Comparison of ENCODE assay signal across 1 cellular context in the genomic region with DNA sequence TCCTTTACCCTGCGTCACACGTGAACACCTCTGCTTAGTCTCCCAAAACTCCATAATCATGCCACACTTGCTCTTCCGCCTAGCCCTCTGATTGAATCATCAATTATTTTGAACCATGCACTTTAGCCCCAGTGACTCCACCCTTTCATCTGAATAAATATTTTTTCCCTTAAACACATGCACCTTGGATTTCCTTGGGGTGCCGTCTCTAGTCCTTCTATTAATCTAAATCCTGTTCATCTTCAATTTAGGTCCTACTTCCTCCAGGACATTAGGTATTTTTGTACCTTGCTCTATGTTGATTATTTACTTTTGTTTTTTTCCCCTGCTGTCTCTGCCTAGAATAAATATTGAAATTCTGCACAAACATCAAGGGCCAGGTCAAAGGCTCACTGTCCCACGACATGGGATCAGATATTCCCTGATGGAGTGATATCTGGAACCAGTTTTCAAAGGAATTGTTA.
TF ChIP-seq lines count a peak whose summit lies in the region.

No MANE protein-coding gene starts in this region.

TF ChIP-seq in HepG2, 621 proteins besides CTCF, POLR2A, EP300 and RAD21 (continued from another document and continues in another):
- TF ChIP-seq, protein P1, sequence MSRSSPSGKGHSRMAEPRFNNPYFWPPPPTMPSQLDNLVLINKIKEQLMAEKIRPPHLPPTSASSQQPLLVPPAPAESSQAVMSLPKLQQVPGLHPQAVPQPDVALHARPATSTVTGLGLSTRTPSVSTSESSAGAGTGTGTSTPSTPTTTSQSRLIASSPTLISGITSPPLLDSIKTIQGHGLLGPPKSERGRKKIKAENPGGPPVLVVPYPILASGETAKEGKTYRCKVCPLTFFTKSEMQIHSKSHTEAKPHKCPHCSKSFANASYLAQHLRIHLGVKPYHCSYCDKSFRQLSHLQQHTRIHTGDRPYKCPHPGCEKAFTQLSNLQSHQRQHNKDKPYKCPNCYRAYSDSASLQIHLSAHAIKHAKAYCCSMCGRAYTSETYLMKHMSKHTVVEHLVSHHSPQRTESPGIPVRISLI (CRISPR knock-in tag; IDR thresholded peaks at IDR 0.05; ENCODE audit: borderline replicate concordance) = peak; percentile 92
- TF ChIP-seq, protein P2, sequence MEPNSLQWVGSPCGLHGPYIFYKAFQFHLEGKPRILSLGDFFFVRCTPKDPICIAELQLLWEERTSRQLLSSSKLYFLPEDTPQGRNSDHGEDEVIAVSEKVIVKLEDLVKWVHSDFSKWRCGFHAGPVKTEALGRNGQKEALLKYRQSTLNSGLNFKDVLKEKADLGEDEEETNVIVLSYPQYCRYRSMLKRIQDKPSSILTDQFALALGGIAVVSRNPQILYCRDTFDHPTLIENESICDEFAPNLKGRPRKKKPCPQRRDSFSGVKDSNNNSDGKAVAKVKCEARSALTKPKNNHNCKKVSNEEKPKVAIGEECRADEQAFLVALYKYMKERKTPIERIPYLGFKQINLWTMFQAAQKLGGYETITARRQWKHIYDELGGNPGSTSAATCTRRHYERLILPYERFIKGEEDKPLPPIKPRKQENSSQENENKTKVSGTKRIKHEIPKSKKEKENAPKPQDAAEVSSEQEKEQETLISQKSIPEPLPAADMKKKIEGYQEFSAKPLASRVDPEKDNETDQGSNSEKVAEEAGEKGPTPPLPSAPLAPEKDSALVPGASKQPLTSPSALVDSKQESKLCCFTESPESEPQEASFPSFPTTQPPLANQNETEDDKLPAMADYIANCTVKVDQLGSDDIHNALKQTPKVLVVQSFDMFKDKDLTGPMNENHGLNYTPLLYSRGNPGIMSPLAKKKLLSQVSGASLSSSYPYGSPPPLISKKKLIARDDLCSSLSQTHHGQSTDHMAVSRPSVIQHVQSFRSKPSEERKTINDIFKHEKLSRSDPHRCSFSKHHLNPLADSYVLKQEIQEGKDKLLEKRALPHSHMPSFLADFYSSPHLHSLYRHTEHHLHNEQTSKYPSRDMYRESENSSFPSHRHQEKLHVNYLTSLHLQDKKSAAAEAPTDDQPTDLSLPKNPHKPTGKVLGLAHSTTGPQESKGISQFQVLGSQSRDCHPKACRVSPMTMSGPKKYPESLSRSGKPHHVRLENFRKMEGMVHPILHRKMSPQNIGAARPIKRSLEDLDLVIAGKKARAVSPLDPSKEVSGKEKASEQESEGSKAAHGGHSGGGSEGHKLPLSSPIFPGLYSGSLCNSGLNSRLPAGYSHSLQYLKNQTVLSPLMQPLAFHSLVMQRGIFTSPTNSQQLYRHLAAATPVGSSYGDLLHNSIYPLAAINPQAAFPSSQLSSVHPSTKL (CRISPR knock-in tag; IDR thresholded peaks at IDR 0.05) = peak; percentile 91
- no peak for TF ChIP-seq TRIM24 (CRISPR knock-in tag; IDR thresholded peaks at IDR 0.05)
- TF ChIP-seq ZNF709 (CRISPR knock-in tag; IDR thresholded peaks at IDR 0.05) = no peak
- TF ChIP-seq ZNF747 (CRISPR knock-in tag; IDR thresholded peaks at IDR 0.05; ENCODE audit: borderline replicate concordance) = no peak
- no peak for TF ChIP-seq ZNF615 (CRISPR knock-in tag; IDR thresholded peaks at IDR 0.05; ENCODE audit: borderline replicate concordance)
- no peak for TF ChIP-seq SMC3 (IDR thresholded peaks at IDR 0.05; ENCODE audit: low read length)
- no peak for TF ChIP-seq ZSCAN25 (CRISPR knock-in tag; IDR thresholded peaks at IDR 0.05)
- no peak; the same call in 1 of the 2 replicates for TF ChIP-seq SIX1 (CRISPR knock-in tag; IDR thresholded peaks at IDR 0.05; ENCODE audit: borderline replicate concordance)
- TF ChIP-seq ZSCAN31 (CRISPR knock-in tag; IDR thresholded peaks at IDR 0.05; ENCODE audit: low read depth) = no peak; the same call in 1 of the 2 replicates
- TF ChIP-seq NR2F6 (IDR thresholded peaks at IDR 0.05) = peak; percentile 94
- peak; percentile 81 for TF ChIP-seq NR2F6 (CRISPR knock-in tag; IDR thresholded peaks at IDR 0.05)
- TF ChIP-seq, protein P3, sequence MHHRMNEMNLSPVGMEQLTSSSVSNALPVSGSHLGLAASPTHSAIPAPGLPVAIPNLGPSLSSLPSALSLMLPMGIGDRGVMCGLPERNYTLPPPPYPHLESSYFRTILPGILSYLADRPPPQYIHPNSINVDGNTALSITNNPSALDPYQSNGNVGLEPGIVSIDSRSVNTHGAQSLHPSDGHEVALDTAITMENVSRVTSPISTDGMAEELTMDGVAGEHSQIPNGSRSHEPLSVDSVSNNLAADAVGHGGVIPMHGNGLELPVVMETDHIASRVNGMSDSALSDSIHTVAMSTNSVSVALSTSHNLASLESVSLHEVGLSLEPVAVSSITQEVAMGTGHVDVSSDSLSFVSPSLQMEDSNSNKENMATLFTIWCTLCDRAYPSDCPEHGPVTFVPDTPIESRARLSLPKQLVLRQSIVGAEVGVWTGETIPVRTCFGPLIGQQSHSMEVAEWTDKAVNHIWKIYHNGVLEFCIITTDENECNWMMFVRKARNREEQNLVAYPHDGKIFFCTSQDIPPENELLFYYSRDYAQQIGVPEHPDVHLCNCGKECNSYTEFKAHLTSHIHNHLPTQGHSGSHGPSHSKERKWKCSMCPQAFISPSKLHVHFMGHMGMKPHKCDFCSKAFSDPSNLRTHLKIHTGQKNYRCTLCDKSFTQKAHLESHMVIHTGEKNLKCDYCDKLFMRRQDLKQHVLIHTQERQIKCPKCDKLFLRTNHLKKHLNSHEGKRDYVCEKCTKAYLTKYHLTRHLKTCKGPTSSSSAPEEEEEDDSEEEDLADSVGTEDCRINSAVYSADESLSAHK (CRISPR knock-in tag; IDR thresholded peaks at IDR 0.05; ENCODE audit: borderline replicate concordance) = no peak
- TF ChIP-seq ZNF670 (CRISPR knock-in tag; IDR thresholded peaks at IDR 0.05; ENCODE audit: borderline replicate concordance) = peak; percentile 55; the same call in 1 of the 2 replicates
- TF ChIP-seq ADNP (CRISPR knock-in tag; IDR thresholded peaks at IDR 0.05) = no peak
- no peak for TF ChIP-seq HIVEP1 (CRISPR knock-in tag; IDR thresholded peaks at IDR 0.05)
- TF ChIP-seq, protein P4, sequence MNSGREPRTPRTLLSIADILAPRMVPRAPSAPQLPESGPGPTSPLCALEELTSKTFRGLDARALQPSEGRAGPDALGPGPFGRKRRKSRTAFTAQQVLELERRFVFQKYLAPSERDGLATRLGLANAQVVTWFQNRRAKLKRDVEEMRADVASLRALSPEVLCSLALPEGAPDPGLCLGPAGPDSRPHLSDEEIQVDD (CRISPR knock-in tag; IDR thresholded peaks at IDR 0.05; ENCODE audit: borderline replicate concordance) = no peak
- no peak for TF ChIP-seq ZNF34 (CRISPR knock-in tag; IDR thresholded peaks at IDR 0.05; ENCODE audit: borderline replicate concordance)
- no peak for TF ChIP-seq ZNF850 (CRISPR knock-in tag; conservative IDR thresholded peaks at IDR 0.05)
- TF ChIP-seq, protein P5, sequence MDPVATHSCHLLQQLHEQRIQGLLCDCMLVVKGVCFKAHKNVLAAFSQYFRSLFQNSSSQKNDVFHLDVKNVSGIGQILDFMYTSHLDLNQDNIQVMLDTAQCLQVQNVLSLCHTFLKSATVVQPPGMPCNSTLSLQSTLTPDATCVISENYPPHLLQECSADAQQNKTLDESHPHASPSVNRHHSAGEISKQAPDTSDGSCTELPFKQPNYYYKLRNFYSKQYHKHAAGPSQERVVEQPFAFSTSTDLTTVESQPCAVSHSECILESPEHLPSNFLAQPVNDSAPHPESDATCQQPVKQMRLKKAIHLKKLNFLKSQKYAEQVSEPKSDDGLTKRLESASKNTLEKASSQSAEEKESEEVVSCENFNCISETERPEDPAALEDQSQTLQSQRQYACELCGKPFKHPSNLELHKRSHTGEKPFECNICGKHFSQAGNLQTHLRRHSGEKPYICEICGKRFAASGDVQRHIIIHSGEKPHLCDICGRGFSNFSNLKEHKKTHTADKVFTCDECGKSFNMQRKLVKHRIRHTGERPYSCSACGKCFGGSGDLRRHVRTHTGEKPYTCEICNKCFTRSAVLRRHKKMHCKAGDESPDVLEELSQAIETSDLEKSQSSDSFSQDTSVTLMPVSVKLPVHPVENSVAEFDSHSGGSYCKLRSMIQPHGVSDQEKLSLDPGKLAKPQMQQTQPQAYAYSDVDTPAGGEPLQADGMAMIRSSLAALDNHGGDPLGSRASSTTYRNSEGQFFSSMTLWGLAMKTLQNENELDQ (CRISPR knock-in tag; IDR thresholded peaks at IDR 0.05; ENCODE audit: borderline replicate concordance) = no peak
- peak; percentile 94 for TF ChIP-seq NCOR1 (IDR thresholded peaks at IDR 0.05; ENCODE audit: borderline replicate concordance, low read length)
- peak; percentile 68; the same call in 1 of the 2 replicates for TF ChIP-seq SALL1 (CRISPR knock-in tag; IDR thresholded peaks at IDR 0.05)
- TF ChIP-seq, protein P6, sequence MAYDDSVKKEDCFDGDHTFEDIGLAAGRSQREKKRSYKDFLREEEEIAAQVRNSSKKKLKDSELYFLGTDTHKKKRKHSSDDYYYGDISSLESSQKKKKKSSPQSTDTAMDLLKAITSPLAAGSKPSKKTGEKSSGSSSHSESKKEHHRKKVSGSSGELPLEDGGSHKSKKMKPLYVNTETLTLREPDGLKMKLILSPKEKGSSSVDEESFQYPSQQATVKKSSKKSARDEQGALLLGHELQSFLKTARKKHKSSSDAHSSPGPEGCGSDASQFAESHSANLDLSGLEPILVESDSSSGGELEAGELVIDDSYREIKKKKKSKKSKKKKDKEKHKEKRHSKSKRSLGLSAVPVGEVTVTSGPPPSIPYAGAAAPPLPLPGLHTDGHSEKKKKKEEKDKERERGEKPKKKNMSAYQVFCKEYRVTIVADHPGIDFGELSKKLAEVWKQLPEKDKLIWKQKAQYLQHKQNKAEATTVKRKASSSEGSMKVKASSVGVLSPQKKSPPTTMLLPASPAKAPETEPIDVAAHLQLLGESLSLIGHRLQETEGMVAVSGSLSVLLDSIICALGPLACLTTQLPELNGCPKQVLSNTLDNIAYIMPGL (CRISPR knock-in tag; IDR thresholded peaks at IDR 0.05; ENCODE audit: borderline replicate concordance in 1 of 2, low read depth in 1 of 2) = no peak
- no peak for TF ChIP-seq HOXA9 (CRISPR knock-in tag; IDR thresholded peaks at IDR 0.05; ENCODE audit: borderline replicate concordance)
- TF ChIP-seq RXRA (CRISPR knock-in tag; IDR thresholded peaks at IDR 0.05) = no peak
- TF ChIP-seq ZBTB3 (CRISPR knock-in tag; IDR thresholded peaks at IDR 0.05; ENCODE audit: borderline replicate concordance, low read depth) = no peak
- no peak for TF ChIP-seq ZNF766 (CRISPR knock-in tag; IDR thresholded peaks at IDR 0.05; ENCODE audit: borderline replicate concordance)
- TF ChIP-seq SP140L (CRISPR knock-in tag; IDR thresholded peaks at IDR 0.05; ENCODE audit: borderline replicate concordance) = no peak
- no peak for TF ChIP-seq ZNF883 (CRISPR knock-in tag; IDR thresholded peaks at IDR 0.05; ENCODE audit: not compliant biosample characterization)
- TF ChIP-seq, protein P7, sequence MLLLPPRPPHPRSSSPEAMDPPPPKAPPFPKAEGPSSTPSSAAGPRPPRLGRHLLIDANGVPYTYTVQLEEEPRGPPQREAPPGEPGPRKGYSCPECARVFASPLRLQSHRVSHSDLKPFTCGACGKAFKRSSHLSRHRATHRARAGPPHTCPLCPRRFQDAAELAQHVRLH (CRISPR knock-in tag; IDR thresholded peaks at IDR 0.05; ENCODE audit: borderline replicate concordance, low read depth) = no peak
- TF ChIP-seq TSC22D2 (CRISPR knock-in tag; IDR thresholded peaks at IDR 0.05; ENCODE audit: borderline replicate concordance) = no peak
- TF ChIP-seq ZNF546 (CRISPR knock-in tag; conservative IDR thresholded peaks at IDR 0.05) = no peak
- TF ChIP-seq IKZF4 (CRISPR knock-in tag; IDR thresholded peaks at IDR 0.05; ENCODE audit: borderline replicate concordance, low read depth, not compliant biosample characterization) = no peak
- TF ChIP-seq YEATS2 (CRISPR knock-in tag; IDR thresholded peaks at IDR 0.05; ENCODE audit: borderline replicate concordance) = no peak; the same call in 1 of the 2 replicates
- no peak for TF ChIP-seq ZFP1 (CRISPR knock-in tag; IDR thresholded peaks at IDR 0.05)
- no peak for TF ChIP-seq ZNF17 (CRISPR knock-in tag; IDR thresholded peaks at IDR 0.05)
- TF ChIP-seq ZFY (CRISPR knock-in tag; IDR thresholded peaks at IDR 0.05) = no peak
- peak; percentile 76 for TF ChIP-seq SOX5 (CRISPR knock-in tag; IDR thresholded peaks at IDR 0.05; ENCODE audit: borderline replicate concordance)
- TF ChIP-seq HMG20B (CRISPR knock-in tag; conservative IDR thresholded peaks at IDR 0.05) = no peak
- no peak for TF ChIP-seq ZNF292 (CRISPR knock-in tag; IDR thresholded peaks at IDR 0.05; ENCODE audit: borderline replicate concordance, low read depth)
- no peak for TF ChIP-seq MAFG (CRISPR knock-in tag; IDR thresholded peaks at IDR 0.05)
- no peak for TF ChIP-seq MAFF (IDR thresholded peaks at IDR 0.05; ENCODE audit: low read depth, low read length)
- TF ChIP-seq ZNF253 (CRISPR knock-in tag; IDR thresholded peaks at IDR 0.05; ENCODE audit: borderline replicate concordance) = no peak
- TF ChIP-seq NR2C2 (CRISPR knock-in tag; IDR thresholded peaks at IDR 0.05; ENCODE audit: borderline replicate concordance) = 0 out of 2 replicates have a peak, but pooled peaks have one; percentile 18
- TF ChIP-seq, protein P8, sequence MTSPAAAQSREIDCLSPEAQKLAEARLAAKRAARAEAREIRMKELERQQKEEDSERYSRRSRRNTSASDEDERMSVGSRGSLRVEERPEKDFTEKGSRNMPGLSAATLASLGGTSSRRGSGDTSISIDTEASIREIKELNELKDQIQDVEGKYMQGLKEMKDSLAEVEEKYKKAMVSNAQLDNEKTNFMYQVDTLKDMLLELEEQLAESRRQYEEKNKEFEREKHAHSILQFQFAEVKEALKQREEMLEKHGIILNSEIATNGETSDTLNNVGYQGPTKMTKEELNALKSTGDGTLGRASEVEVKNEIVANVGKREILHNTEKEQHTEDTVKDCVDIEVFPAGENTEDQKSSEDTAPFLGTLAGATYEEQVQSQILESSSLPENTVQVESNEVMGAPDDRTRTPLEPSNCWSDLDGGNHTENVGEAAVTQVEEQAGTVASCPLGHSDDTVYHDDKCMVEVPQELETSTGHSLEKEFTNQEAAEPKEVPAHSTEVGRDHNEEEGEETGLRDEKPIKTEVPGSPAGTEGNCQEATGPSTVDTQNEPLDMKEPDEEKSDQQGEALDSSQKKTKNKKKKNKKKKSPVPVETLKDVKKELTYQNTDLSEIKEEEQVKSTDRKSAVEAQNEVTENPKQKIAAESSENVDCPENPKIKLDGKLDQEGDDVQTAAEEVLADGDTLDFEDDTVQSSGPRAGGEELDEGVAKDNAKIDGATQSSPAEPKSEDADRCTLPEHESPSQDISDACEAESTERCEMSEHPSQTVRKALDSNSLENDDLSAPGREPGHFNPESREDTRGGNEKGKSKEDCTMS (CRISPR knock-in tag; conservative IDR thresholded peaks at IDR 0.05) = no peak
- no peak for TF ChIP-seq MIER2 (CRISPR knock-in tag; IDR thresholded peaks at IDR 0.05)
- TF ChIP-seq ZFP37 (CRISPR knock-in tag; IDR thresholded peaks at IDR 0.05; ENCODE audit: borderline replicate concordance) = no peak
- no peak for TF ChIP-seq SOX13 (IDR thresholded peaks at IDR 0.05)
- peak in 1 of 2 experiments; percentile 76; a peak in 2 of 4 replicates for TF ChIP-seq SOX13 (CRISPR knock-in tag; conservative IDR thresholded peaks at IDR 0.05 in 1 of 2, IDR thresholded peaks at IDR 0.05 in 1 of 2)
- no peak for TF ChIP-seq ZNF577 (CRISPR knock-in tag; IDR thresholded peaks at IDR 0.05; ENCODE audit: borderline replicate concordance, low read depth)
